In the genomic region with DNA sequence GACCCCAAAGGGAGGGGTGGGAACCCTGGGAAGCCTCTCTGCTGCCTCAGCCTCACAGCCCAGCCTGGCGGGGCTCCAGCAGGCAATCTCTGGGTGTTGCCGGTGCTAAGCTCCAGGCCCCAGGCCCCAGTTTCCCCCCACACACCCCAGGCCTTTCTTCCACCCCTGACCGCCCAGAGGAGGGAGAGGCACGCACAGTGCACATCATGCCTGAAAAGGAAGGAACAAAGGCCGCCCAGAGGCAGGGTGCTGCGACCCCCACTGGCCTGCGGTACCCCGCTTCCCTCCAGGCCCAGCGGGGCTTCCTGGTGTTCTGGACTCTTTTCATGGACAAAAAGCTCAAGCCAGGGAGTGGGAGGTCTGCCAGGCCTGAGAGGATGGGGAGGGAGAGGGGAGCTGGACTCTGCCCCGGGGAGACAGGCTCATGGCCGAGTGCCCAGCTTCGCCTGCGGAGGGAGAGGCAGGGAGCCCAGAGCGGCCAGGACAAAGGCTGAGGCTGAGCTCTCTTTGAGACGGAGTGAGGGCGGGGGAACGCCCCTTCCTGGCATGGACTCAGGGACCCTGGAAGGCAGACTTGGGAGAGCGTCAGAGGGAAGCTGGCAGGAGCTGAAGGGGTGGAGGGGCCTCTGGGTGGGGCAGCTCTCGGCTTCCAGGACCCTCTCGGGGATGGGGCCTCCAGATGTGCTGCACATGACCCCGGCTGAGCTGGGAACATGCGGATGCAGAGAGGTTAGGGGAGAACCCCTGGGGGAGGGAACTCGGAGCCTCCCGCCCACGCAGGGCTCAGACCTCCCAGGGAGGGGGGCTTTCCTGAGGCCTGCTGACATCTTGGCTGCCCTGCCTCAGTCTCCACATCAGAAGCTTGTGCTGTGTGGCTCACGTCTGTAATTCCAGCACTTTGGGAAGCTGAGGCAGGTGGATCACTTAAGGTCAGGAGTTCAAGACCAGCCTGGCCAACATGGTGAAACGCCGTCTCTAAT, we compare ENCODE assay signal across 1 cellular context.
TF ChIP-seq lines count a peak whose summit lies in the region.

No MANE protein-coding gene starts in this region.

TF ChIP-seq in HepG2, 621 proteins besides CTCF, POLR2A, EP300 and RAD21 (continued from another document and continues in another):
- TF ChIP-seq, protein P1, sequence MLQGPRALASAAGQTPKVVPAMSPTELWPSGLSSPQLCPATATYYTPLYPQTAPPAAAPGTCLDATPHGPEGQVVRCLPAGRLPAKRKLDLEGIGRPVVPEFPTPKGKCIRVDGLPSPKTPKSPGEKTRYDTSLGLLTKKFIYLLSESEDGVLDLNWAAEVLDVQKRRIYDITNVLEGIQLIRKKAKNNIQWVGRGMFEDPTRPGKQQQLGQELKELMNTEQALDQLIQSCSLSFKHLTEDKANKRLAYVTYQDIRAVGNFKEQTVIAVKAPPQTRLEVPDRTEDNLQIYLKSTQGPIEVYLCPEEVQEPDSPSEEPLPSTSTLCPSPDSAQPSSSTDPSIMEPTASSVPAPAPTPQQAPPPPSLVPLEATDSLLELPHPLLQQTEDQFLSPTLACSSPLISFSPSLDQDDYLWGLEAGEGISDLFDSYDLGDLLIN (CRISPR knock-in tag; IDR thresholded peaks at IDR 0.05; ENCODE audit: borderline replicate concordance), result no peak
- peak; percentile 81 for TF ChIP-seq ZNF747 (CRISPR knock-in tag; IDR thresholded peaks at IDR 0.05; ENCODE audit: borderline replicate concordance)
- peak; percentile 79 for TF ChIP-seq ZNF605 (CRISPR knock-in tag; IDR thresholded peaks at IDR 0.05)
- TF ChIP-seq CAMTA2 (CRISPR knock-in tag; IDR thresholded peaks at IDR 0.05; ENCODE audit: borderline replicate concordance), result 0 out of 2 replicates have a peak, but pooled peaks have one; percentile 56
- TF ChIP-seq, protein P2, sequence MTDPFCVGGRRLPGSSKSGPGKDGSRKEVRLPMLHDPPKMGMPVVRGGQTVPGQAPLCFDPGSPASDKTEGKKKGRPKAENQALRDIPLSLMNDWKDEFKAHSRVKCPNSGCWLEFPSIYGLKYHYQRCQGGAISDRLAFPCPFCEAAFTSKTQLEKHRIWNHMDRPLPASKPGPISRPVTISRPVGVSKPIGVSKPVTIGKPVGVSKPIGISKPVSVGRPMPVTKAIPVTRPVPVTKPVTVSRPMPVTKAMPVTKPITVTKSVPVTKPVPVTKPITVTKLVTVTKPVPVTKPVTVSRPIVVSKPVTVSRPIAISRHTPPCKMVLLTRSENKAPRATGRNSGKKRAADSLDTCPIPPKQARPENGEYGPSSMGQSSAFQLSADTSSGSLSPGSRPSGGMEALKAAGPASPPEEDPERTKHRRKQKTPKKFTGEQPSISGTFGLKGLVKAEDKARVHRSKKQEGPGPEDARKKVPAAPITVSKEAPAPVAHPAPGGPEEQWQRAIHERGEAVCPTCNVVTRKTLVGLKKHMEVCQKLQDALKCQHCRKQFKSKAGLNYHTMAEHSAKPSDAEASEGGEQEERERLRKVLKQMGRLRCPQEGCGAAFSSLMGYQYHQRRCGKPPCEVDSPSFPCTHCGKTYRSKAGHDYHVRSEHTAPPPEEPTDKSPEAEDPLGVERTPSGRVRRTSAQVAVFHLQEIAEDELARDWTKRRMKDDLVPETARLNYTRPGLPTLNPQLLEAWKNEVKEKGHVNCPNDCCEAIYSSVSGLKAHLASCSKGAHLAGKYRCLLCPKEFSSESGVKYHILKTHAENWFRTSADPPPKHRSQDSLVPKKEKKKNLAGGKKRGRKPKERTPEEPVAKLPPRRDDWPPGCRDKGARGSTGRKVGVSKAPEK (CRISPR knock-in tag; IDR thresholded peaks at IDR 0.05; ENCODE audit: borderline replicate concordance), result 0 out of 2 replicates have a peak, but pooled peaks have one; percentile 40
- TF ChIP-seq RBM39 (IDR thresholded peaks at IDR 0.05; ENCODE audit: low read depth, low read length, poor library complexity, severe bottlenecking), result peak; percentile 53
- TF ChIP-seq, protein P3, sequence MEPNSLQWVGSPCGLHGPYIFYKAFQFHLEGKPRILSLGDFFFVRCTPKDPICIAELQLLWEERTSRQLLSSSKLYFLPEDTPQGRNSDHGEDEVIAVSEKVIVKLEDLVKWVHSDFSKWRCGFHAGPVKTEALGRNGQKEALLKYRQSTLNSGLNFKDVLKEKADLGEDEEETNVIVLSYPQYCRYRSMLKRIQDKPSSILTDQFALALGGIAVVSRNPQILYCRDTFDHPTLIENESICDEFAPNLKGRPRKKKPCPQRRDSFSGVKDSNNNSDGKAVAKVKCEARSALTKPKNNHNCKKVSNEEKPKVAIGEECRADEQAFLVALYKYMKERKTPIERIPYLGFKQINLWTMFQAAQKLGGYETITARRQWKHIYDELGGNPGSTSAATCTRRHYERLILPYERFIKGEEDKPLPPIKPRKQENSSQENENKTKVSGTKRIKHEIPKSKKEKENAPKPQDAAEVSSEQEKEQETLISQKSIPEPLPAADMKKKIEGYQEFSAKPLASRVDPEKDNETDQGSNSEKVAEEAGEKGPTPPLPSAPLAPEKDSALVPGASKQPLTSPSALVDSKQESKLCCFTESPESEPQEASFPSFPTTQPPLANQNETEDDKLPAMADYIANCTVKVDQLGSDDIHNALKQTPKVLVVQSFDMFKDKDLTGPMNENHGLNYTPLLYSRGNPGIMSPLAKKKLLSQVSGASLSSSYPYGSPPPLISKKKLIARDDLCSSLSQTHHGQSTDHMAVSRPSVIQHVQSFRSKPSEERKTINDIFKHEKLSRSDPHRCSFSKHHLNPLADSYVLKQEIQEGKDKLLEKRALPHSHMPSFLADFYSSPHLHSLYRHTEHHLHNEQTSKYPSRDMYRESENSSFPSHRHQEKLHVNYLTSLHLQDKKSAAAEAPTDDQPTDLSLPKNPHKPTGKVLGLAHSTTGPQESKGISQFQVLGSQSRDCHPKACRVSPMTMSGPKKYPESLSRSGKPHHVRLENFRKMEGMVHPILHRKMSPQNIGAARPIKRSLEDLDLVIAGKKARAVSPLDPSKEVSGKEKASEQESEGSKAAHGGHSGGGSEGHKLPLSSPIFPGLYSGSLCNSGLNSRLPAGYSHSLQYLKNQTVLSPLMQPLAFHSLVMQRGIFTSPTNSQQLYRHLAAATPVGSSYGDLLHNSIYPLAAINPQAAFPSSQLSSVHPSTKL (CRISPR knock-in tag; IDR thresholded peaks at IDR 0.05), result peak; percentile 35; the same call in 1 of the 2 replicates
- TF ChIP-seq NR2C2 (CRISPR knock-in tag; IDR thresholded peaks at IDR 0.05; ENCODE audit: borderline replicate concordance), result no peak; the same call in 1 of the 2 replicates
- TF ChIP-seq KLF9 (CRISPR knock-in tag; IDR thresholded peaks at IDR 0.05; ENCODE audit: low read depth), result peak; percentile 14; the same call in 1 of the 2 replicates
- TF ChIP-seq, protein P4, sequence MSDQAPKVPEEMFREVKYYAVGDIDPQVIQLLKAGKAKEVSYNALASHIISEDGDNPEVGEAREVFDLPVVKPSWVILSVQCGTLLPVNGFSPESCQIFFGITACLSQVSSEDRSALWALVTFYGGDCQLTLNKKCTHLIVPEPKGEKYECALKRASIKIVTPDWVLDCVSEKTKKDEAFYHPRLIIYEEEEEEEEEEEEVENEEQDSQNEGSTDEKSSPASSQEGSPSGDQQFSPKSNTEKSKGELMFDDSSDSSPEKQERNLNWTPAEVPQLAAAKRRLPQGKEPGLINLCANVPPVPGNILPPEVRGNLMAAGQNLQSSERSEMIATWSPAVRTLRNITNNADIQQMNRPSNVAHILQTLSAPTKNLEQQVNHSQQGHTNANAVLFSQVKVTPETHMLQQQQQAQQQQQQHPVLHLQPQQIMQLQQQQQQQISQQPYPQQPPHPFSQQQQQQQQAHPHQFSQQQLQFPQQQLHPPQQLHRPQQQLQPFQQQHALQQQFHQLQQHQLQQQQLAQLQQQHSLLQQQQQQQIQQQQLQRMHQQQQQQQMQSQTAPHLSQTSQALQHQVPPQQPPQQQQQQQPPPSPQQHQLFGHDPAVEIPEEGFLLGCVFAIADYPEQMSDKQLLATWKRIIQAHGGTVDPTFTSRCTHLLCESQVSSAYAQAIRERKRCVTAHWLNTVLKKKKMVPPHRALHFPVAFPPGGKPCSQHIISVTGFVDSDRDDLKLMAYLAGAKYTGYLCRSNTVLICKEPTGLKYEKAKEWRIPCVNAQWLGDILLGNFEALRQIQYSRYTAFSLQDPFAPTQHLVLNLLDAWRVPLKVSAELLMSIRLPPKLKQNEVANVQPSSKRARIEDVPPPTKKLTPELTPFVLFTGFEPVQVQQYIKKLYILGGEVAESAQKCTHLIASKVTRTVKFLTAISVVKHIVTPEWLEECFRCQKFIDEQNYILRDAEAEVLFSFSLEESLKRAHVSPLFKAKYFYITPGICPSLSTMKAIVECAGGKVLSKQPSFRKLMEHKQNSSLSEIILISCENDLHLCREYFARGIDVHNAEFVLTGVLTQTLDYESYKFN (CRISPR knock-in tag; conservative IDR thresholded peaks at IDR 0.05), result peak; percentile 85
- no peak for TF ChIP-seq ZNF24 (IDR thresholded peaks at IDR 0.05)
- TF ChIP-seq HNRNPK (IDR thresholded peaks at IDR 0.05; ENCODE audit: low read depth, low read length, poor library complexity, severe bottlenecking), result no peak
- TF ChIP-seq, protein P5, sequence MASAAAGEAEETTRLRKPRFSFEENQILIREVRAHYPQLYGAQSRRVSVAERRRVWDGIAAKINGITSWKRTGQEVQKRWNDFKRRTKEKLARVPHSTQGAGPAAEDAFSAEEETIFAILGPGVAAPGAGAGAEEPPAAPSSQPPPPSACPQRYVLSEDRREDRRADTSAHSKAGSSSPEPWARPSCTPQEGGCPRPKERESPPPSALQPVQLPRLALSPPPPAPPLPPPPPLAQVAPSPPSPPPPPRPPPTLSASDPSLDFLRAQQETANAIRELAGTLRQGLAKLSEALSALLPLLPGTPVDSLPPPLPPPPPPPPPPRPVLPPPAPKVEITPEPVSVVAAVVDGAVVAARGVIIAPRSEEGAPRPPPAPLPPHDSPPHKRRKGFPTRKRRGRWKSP (CRISPR knock-in tag; IDR thresholded peaks at IDR 0.05), result no peak
- peak; percentile 57 for TF ChIP-seq YY1 (IDR thresholded peaks at IDR 0.05; ENCODE audit: insufficient read depth, insufficient replicate concordance, low read depth, low read length)
- no peak; the same call in 1 of the 2 replicates for TF ChIP-seq BRD4 (CRISPR knock-in tag; IDR thresholded peaks at IDR 0.05)
- TF ChIP-seq, protein P6, sequence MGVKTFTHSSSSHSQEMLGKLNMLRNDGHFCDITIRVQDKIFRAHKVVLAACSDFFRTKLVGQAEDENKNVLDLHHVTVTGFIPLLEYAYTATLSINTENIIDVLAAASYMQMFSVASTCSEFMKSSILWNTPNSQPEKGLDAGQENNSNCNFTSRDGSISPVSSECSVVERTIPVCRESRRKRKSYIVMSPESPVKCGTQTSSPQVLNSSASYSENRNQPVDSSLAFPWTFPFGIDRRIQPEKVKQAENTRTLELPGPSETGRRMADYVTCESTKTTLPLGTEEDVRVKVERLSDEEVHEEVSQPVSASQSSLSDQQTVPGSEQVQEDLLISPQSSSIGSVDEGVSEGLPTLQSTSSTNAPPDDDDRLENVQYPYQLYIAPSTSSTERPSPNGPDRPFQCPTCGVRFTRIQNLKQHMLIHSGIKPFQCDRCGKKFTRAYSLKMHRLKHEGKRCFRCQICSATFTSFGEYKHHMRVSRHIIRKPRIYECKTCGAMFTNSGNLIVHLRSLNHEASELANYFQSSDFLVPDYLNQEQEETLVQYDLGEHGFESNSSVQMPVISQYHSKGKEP (CRISPR knock-in tag; IDR thresholded peaks at IDR 0.05), result no peak
- TF ChIP-seq HMG20B (CRISPR knock-in tag; conservative IDR thresholded peaks at IDR 0.05), result no peak
- TF ChIP-seq ZFAT (CRISPR knock-in tag; conservative IDR thresholded peaks at IDR 0.05), result no peak
- TF ChIP-seq HOXA9 (CRISPR knock-in tag; IDR thresholded peaks at IDR 0.05; ENCODE audit: borderline replicate concordance), result no peak
- TF ChIP-seq BCL6 (CRISPR knock-in tag; IDR thresholded peaks at IDR 0.05), result peak; percentile 60
- TF ChIP-seq ZIK1 (CRISPR knock-in tag; IDR thresholded peaks at IDR 0.05; ENCODE audit: borderline replicate concordance, low read depth), result 0 out of 2 replicates have a peak, but pooled peaks have one; percentile 47
- TF ChIP-seq, protein P7, sequence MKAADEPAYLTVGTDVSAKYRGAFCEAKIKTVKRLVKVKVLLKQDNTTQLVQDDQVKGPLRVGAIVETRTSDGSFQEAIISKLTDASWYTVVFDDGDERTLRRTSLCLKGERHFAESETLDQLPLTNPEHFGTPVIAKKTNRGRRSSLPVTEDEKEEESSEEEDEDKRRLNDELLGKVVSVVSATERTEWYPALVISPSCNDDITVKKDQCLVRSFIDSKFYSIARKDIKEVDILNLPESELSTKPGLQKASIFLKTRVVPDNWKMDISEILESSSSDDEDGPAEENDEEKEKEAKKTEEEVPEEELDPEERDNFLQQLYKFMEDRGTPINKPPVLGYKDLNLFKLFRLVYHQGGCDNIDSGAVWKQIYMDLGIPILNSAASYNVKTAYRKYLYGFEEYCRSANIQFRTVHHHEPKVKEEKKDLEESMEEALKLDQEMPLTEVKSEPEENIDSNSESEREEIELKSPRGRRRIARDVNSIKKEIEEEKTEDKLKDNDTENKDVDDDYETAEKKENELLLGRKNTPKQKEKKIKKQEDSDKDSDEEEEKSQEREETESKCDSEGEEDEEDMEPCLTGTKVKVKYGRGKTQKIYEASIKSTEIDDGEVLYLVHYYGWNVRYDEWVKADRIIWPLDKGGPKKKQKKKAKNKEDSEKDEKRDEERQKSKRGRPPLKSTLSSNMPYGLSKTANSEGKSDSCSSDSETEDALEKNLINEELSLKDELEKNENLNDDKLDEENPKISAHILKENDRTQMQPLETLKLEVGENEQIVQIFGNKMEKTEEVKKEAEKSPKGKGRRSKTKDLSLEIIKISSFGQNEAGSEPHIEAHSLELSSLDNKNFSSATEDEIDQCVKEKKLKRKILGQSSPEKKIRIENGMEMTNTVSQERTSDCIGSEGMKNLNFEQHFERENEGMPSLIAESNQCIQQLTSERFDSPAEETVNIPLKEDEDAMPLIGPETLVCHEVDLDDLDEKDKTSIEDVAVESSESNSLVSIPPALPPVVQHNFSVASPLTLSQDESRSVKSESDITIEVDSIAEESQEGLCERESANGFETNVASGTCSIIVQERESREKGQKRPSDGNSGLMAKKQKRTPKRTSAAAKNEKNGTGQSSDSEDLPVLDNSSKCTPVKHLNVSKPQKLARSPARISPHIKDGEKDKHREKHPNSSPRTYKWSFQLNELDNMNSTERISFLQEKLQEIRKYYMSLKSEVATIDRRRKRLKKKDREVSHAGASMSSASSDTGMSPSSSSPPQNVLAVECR (CRISPR knock-in tag; IDR thresholded peaks at IDR 0.05; ENCODE audit: borderline replicate concordance), result peak; percentile 70; the same call in 1 of the 2 replicates
- 0 out of 2 replicates have a peak, but pooled peaks have one; percentile 72 for TF ChIP-seq ZNF124 (CRISPR knock-in tag; IDR thresholded peaks at IDR 0.05)
- TF ChIP-seq, protein P8, sequence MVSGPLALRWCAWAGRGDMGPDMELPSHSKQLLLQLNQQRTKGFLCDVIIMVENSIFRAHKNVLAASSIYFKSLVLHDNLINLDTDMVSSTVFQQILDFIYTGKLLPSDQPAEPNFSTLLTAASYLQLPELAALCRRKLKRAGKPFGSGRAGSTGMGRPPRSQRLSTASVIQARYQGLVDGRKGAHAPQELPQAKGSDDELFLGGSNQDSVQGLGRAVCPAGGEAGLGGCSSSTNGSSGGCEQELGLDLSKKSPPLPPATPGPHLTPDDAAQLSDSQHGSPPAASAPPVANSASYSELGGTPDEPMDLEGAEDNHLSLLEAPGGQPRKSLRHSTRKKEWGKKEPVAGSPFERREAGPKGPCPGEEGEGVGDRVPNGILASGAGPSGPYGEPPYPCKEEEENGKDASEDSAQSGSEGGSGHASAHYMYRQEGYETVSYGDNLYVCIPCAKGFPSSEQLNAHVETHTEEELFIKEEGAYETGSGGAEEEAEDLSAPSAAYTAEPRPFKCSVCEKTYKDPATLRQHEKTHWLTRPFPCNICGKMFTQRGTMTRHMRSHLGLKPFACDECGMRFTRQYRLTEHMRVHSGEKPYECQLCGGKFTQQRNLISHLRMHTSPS (CRISPR knock-in tag; IDR thresholded peaks at IDR 0.05; ENCODE audit: low read depth), result peak; percentile 91
